Comparison of ENCODE assay signal across 8 cellular contexts in genomic region chr9:69971643-69972449, GRCh38.
A peak's percentile ranks its signal among the peaks of the same experiment; 100 is the strongest.
DNase-seq lines count a peak whose midpoint lies in the region; ATAC-seq, FAIRE-seq and TF ChIP-seq lines count a peak whose summit lies in the region.

No MANE protein-coding gene starts in this region.

- SMC1A ChIA-PET in GM12878 (lab: Charles Lee; ENCODE audit: uncharacterized antibody, unreplicated experiment): interaction anchor here (1.0 to 6.2 kb wide), 4 partner anchors 28 to 631 kb away, joined by 3 to 61 read pairs (median 6); no protein-coding TSS in a partner anchor

- peak; percentile 98 for TF ChIP-seq CTCF in BE2C (IDR thresholded peaks at IDR 0.05; ENCODE audit: low read depth, low read length)
- peak; percentile 82 to 89 (median 88) for TF ChIP-seq CTCF in GM12878 (IDR thresholded peaks at IDR 0.05 in 2 of 3, conservative IDR thresholded peaks at IDR 0.05 in 1 of 3; ENCODE audit: control insufficient read depth in 2 of 3, extremely low read depth in 1 of 3, insufficient read depth in 1 of 3, low read depth in 3 of 3, low read length in 3 of 3)
- peak; percentile 60 to 80 (median 79) for TF ChIP-seq CTCF in gastrocnemius medialis (IDR thresholded peaks at IDR 0.05 in 4 of 5, conservative IDR thresholded peaks at IDR 0.05 in 1 of 5)

- H2AFZ ChIP-seq in GM12878 (ENCODE audit: control insufficient read depth, low read depth, low read length): no peak overlapping the region

- no peaks in the 10 kb centered on the region for H3K79me2 ChIP-seq in GM12878 (ENCODE audit: control insufficient read depth, insufficient read depth, low read length)

- H3K4me1 ChIP-seq in BE2C (no peaks in the 10 kb centered on the region), GM12878 (ENCODE audit: control insufficient read depth, insufficient read depth, low read length) (no peaks in the 10 kb centered on the region), gastrocnemius medialis (peaks cover 0 to 3% of the 10 kb centered on the region in 2 donors)

- peak; percentile 65 for ATAC-seq in GM19043 (IDR thresholded peaks at IDR 0.05; ENCODE audit: low read depth, unreplicated experiment)
- ATAC-seq in GM12878: peak; percentile 88
- ATAC-seq in gastrocnemius medialis: peak in 1 of 2 donors; percentile 46
- no peak for ATAC-seq in GM21723 (IDR thresholded peaks at IDR 0.05; ENCODE audit: unreplicated experiment)

- H3K4me3 ChIP-seq in BE2C (ENCODE audit: low read depth, low read length) (no peak overlapping the region), MG63 (no peak overlapping the region), GM12878 (no peak overlapping the region), gastrocnemius medialis (no peak overlapping the region)

- FAIRE-seq in GM12878 (lab: Jason Lieb, UNC): peak; percentile 54

- POLR2A ChIA-PET in GM12878 (lab: Charles Lee): no interaction called here

- in situ Hi-C loops in GM12878 (cut with MboI): loop anchor here (5.0 kb wide), 2 partner anchors 140 to 630 kb away; no protein-coding TSS in a partner anchor
- in situ Hi-C loops in gastrocnemius medialis (cut with MboI; ENCODE audit: low sequenced_read_pairs in 4 of 4): loop anchor here in 3 of 4 donors (5.0 to 25.0 kb wide), 4 partner anchors 133 to 265 kb away; no protein-coding TSS in a partner anchor

- no peaks in the 10 kb centered on the region for H4K20me1 ChIP-seq in GM12878 (ENCODE audit: control insufficient read depth, insufficient read depth)

- TF ChIP-seq POLR2A in GM12878 (IDR thresholded peaks at IDR 0.05; ENCODE audit: low read depth, low read length) (no peak), gastrocnemius medialis (IDR thresholded peaks at IDR 0.05) (no peak)

- H3K9me3 ChIP-seq in BE2C (no peaks in the 10 kb centered on the region), MG63 (no peaks in the 10 kb centered on the region), GM12878 (replicated peaks; ENCODE audit: control insufficient read depth, insufficient read depth, low read length) (no peaks in the 10 kb centered on the region), gastrocnemius medialis (no peaks in the 10 kb centered on the region)

- BruUV-seq in GM12878 (replicated peaks; lab: Mats Ljungman, UMichigan): no TSS peak

- H3K36me3 ChIP-seq in BE2C (no peaks in the 10 kb centered on the region), MG63 (no peaks in the 10 kb centered on the region), GM12878 (ENCODE audit: control insufficient read depth in 2 of 2, insufficient read depth in 2 of 2, low read length in 1 of 2) (no peaks in the 10 kb centered on the region), gastrocnemius medialis (no peaks in the 10 kb centered on the region)

- TF ChIP-seq RAD21 in GM12878 (IDR thresholded peaks at IDR 0.05; ENCODE audit: insufficient read depth, low read depth, low read length): peak; percentile 85

- TF ChIP-seq EP300 in GM12878 (IDR thresholded peaks at IDR 0.05; ENCODE audit: borderline replicate concordance in 1 of 2, control insufficient read depth in 1 of 2, low read depth in 2 of 2, low read length in 2 of 2): no peak

- 33% methylated on average over 16 of the region's 16 CpGs for whole genome bisulfite sequencing in GM12878 (ENCODE audit: insufficient coverage, insufficient replicate concordance, low lambda C conversion rate, missing lambda C conversion rate)

- RAD21 ChIA-PET in GM12878 (lab: Charles Lee; ENCODE audit: unreplicated experiment): interaction anchor here (0.7 to 3.7 kb wide), 7 partner anchors 8 to 631 kb away, joined by 3 to 43 read pairs (median 3); no protein-coding TSS in a partner anchor

- CTCF ChIA-PET in GM12878 (lab: Yijun Ruan, JAX): interaction anchor here (0.7 to 11.1 kb wide), 11 partner anchors 9 to 630 kb away, joined by 3 to 182 read pairs (median 5); no protein-coding TSS in a partner anchor

- intact Hi-C loops in GM12878 (cut with micrococcal nuclease; ENCODE audit: unreplicated experiment): loop anchor here (1.0 kb wide), 2 partner anchors 139 to 630 kb away; no protein-coding TSS in a partner anchor
- intact Hi-C loops in gastrocnemius medialis (cut with DNase I; ENCODE audit: low total_unique reads): loop anchor here (1.0 to 10.0 kb wide), 4 partner anchors 73 to 631 kb away; partner anchors contain the start of gene MAMDC2

- H3K27ac ChIP-seq in GM12878 (ENCODE audit: control insufficient read depth, insufficient read depth) (no peak overlapping the region), gastrocnemius medialis (no peak overlapping the region)

- no peak overlapping the region for H3K4me2 ChIP-seq in GM12878 (ENCODE audit: control insufficient read depth, insufficient read depth)

- peak; percentile 78 for DNase-seq in BE2C
- peak; percentile 45 for DNase-seq in MG63
- peak; percentile 12 to 61 for DNase-seq in SW 1271 (lab: John Stamatoyannopoulos, UW)
- no peak for DNase-seq in GM12878 (ENCODE audit: low read depth, low spot score)
- DNase-seq in hypothalamus (lab: John Stamatoyannopoulos, UW): peak in 45 of 51 donors; percentile 1 to 71 (median 30)
- peak; percentile 35 to 59 for DNase-seq in gastrocnemius medialis

- no peak overlapping the region for H3K9ac ChIP-seq in GM12878 (ENCODE audit: control insufficient read depth, insufficient read depth, low read length)

- H3K27me3 ChIP-seq in BE2C (no peaks in the 10 kb centered on the region), MG63 (no peaks in the 10 kb centered on the region), GM12878 (replicated peaks in 1 of 2; ENCODE audit: control insufficient read depth in 2 of 2, insufficient read depth in 2 of 2, low read length in 1 of 2) (peaks cover 0 to 2% of the 10 kb centered on the region in 2 experiments; a peak in 2 of 4 replicates), gastrocnemius medialis (no peaks in the 10 kb centered on the region)

TF ChIP-seq in GM12878, 131 proteins besides CTCF, POLR2A, EP300 and RAD21:
- TF ChIP-seq RELB (IDR thresholded peaks at IDR 0.05; ENCODE audit: low read depth) (no peak), CBX5 (IDR thresholded peaks at IDR 0.05; ENCODE audit: low read depth) (no peak), SMC3 (IDR thresholded peaks at IDR 0.05; ENCODE audit: borderline replicate concordance, low read length) (peak; percentile 71), PKNOX1 (IDR thresholded peaks at IDR 0.05) (no peak)
